In the genomic region with DNA sequence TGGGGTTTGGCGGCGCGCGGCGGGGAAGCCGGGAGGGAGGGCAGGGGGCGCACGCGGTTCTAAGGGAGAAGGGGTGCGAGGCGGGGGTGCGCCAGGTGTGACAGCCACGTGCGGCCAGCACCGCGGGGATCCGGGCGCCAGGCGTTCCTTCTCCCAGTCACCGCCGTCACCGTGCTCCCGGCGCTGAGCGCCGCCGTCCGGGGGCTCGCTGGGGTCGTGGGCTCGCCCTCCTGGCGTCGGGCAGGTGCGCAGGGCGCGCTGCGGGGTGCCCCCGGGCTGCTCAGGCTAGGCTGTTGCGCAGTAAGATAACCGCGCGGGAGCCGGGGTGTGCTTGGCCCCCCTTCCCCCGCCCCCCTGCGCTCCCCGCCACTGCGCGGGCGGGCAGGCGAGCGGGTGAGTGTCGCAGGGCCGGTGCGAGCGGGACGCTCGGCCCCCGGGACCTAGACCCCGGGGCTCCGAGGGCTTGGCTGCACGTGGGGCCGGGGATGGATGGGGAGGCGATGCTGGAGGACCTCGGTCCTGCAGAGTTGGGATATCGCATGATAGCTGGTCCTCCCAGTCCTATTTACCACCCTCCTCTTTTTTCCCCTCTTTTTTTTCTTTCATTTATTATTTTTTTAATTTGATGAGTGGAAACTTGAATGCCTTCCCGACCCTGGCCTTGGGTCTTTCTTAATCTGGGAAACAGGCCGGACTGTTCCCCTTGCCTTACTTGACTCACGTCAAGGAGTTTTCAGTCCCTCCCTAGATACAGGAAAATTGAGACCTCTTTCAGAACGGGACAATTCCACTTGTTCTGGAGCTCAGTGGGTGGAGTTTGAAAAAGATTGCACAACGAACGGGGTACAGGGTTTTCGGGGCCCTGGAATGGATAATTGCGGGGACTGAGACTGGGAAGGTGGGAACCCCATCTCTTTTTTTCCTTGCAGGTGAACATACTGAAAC, we compare ENCODE assay signal across 8 cellular contexts. TPM values are rescaled to one million over a fixed set of nuclear protein-coding genes. Genes with fewer than 3 reads are reported as not detected.
A peak's percentile ranks its signal among the peaks of the same experiment; 100 is the strongest.
DNase-seq lines count a peak whose midpoint lies in the region.

No MANE protein-coding gene starts in this region.

- H4K91ac ChIP-seq in mesenchymal stem cell (ENCODE audit: low read length) = no peak overlapping the region

- H3K27ac ChIP-seq in HUES64 (ENCODE audit: low read depth, low read length) (no peak overlapping the region; the same call in 1 of the 2 replicates), ectodermal cell (ENCODE audit: insufficient read depth, low read depth, low read length, poor library complexity, severe bottlenecking) (no peak overlapping the region), mesenchymal stem cell (ENCODE audit: low read length, poor library complexity, severe bottlenecking) (no peak overlapping the region)

- H2BK15ac ChIP-seq in mesenchymal stem cell (ENCODE audit: low read depth, poor library complexity, severe bottlenecking) = no peak overlapping the region

- peak overlapping the region in 1 of 2 experiments; percentile 40 for H3K18ac ChIP-seq in mesenchymal stem cell (ENCODE audit: low read depth in 1 of 2, low read length in 2 of 2)

- peak overlapping the region; percentile 4 for H2AFZ ChIP-seq in mesenchymal stem cell (ENCODE audit: low read depth, low read length)

- no peaks in the 10 kb centered on the region for H3K27me3 ChIP-seq in HUES64 (ENCODE audit: insufficient read depth, low read length)
- H3K27me3 ChIP-seq in ectodermal cell (ENCODE audit: control insufficient read depth, insufficient read depth, low read length, poor library complexity, severe bottlenecking) = no peaks in the 10 kb centered on the region
- no peaks in the 10 kb centered on the region for H3K27me3 ChIP-seq in mesenchymal stem cell (ENCODE audit: control insufficient read depth in 1 of 2, insufficient read depth in 1 of 2, low read length in 2 of 2)

- H3K4me3 ChIP-seq in HUES64 (ENCODE audit: low read length) = peak overlapping the region; percentile 86
- peak overlapping the region; percentile 61 for H3K4me3 ChIP-seq in ectodermal cell (ENCODE audit: insufficient read depth, low read depth, low read length)
- H3K4me3 ChIP-seq in mesenchymal stem cell (ENCODE audit: insufficient read depth in 1 of 2, low read depth in 1 of 2, low read length in 2 of 2) = peak overlapping the region; percentile 75 to 87

- no peaks in the 10 kb centered on the region for H3K79me1 ChIP-seq in mesenchymal stem cell (replicated peaks; ENCODE audit: low read length, poor library complexity, severe bottlenecking)

- H3K14ac ChIP-seq in mesenchymal stem cell (ENCODE audit: low read length in 2 of 2) = no peak overlapping the region

- H3K9ac ChIP-seq in HUES64 (ENCODE audit: low read depth, low read length) (peak overlapping the region; percentile 65), mesenchymal stem cell (ENCODE audit: low read length) (peak overlapping the region; percentile 93)

- H3K4ac ChIP-seq in mesenchymal stem cell (ENCODE audit: low read depth in 1 of 2, low read length in 2 of 2) = no peak overlapping the region

- H4K8ac ChIP-seq in mesenchymal stem cell (ENCODE audit: low read length) = no peak overlapping the region

- H2BK5ac ChIP-seq in mesenchymal stem cell (ENCODE audit: low read depth, low read length, poor library complexity, severe bottlenecking) = no peak overlapping the region

- no peak overlapping the region for H2AK5ac ChIP-seq in mesenchymal stem cell (ENCODE audit: low read length, severe bottlenecking)

- no peak overlapping the region for H2BK12ac ChIP-seq in mesenchymal stem cell (ENCODE audit: low read length in 2 of 2)

- H3K4me2 ChIP-seq in mesenchymal stem cell (ENCODE audit: low read length, poor library complexity, severe bottlenecking) = peak overlapping the region; percentile 68

- H3K4me1 ChIP-seq in HUES64 (ENCODE audit: insufficient read depth, low read length) = no peaks in the 10 kb centered on the region
- no peaks in the 10 kb centered on the region for H3K4me1 ChIP-seq in ectodermal cell (ENCODE audit: control insufficient read depth, insufficient read depth, low read length)
- H3K4me1 ChIP-seq in mesenchymal stem cell (ENCODE audit: control insufficient read depth, insufficient read depth, low read depth, low read length) = no peaks in the 10 kb centered on the region

- 3% methylated on average over 65 of the region's 73 CpGs for WGBS in HUES64
- 3 to 4% methylated on average over 69 to 70 of the region's 73 CpGs for WGBS in ectodermal cell, 2 experiments
- 32% methylated on average over 5 of the region's 73 CpGs for WGBS in mesenchymal stem cell

- no peak overlapping the region for H3K23ac ChIP-seq in mesenchymal stem cell (ENCODE audit: low read length in 2 of 2)

- peak; percentile 55 for DNase-seq in NCI-H345 (lab: John Stamatoyannopoulos, UW)
- DNase-seq in NCI-H345 treated with DMSO at 0.1 percent for 48 hours (lab: John Stamatoyannopoulos, UW; ENCODE audit: unreplicated experiment) = no peak
- DNase-seq in activated CD4-positive, alpha-beta T cell treated with anti-CD3 and anti-CD28 coated beads, Interleukin-2, amount 50 U/mL, for 24 hours (ENCODE audit: low read depth in 1 of 2, low spot score in 1 of 2) = peak; percentile 1 to 9
- DNase-seq in mesenchymal stem cell = no peak
- DNase-seq in stimulated activated CD8-positive, alpha-beta memory T cell treated with anti-CD3 and anti-CD28 coated beads, Interleukin-7, amount 100 ng/mL, for 48 hours (ENCODE audit: extremely low read depth in 1 of 2, low read depth in 1 of 2) = peak; percentile 4 to 31
- DNase-seq in middle frontal gyrus (ENCODE audit: extremely low spot score, low spot score) = no peak

- peak overlapping the region; percentile 5 for H2BK120ac ChIP-seq in mesenchymal stem cell (ENCODE audit: low read depth, low read length)

- H3K36me3 ChIP-seq in HUES64 (ENCODE audit: insufficient read depth, low read length) (peaks cover 26% of the 10 kb centered on the region), ectodermal cell (ENCODE audit: control insufficient read depth, insufficient read depth, low read length) (no peaks in the 10 kb centered on the region), mesenchymal stem cell (ENCODE audit: control insufficient read depth in 1 of 2, insufficient read depth in 2 of 2, low read depth in 1 of 2, low read length in 2 of 2) (peaks cover 0 to 16% of the 10 kb centered on the region in 2 experiments)

- no peaks in the 10 kb centered on the region for H3K9me3 ChIP-seq in HUES64 (ENCODE audit: insufficient read depth, low read depth, low read length)
- H3K9me3 ChIP-seq in ectodermal cell (ENCODE audit: control insufficient read depth, low read length) = no peaks in the 10 kb centered on the region
- no peaks in the 10 kb centered on the region for H3K9me3 ChIP-seq in mesenchymal stem cell (ENCODE audit: control insufficient read depth, low read length)

RNA-seq across cellular contexts. Expression of a gene that starts 0.8 kb away (rescaled TPM):
- polyA plus RNA-seq in HUES64 (2013, experiment 1 of 2) = 26.6 TPM
- 23.8 TPM for polyA plus RNA-seq in HUES64 (2013, experiment 2 of 2)
- polyA plus RNA-seq in ectodermal cell (2013, experiment 1 of 4) = 17.8 TPM
- 18.4 TPM for polyA plus RNA-seq in ectodermal cell (2013, experiment 2 of 4)
- polyA plus RNA-seq in ectodermal cell (2013, experiment 3 of 4) = 12.2 TPM
- polyA plus RNA-seq in ectodermal cell (2013, experiment 4 of 4) = 13.8 TPM
- 7.6 TPM for polyA plus RNA-seq in mesenchymal stem cell (2013, experiment 1 of 2)
- polyA plus RNA-seq in mesenchymal stem cell (2013, experiment 2 of 2) = 7.9 TPM

Comparison
In these comparisons a context has a peak if more than half of its experiments do, and no peak if none do; other contexts are left out.
1. DNase-seq: peak in NCI-H345 (single experiment), activated CD4-positive, alpha-beta T cell treated with anti-CD3 and anti-CD28 coated beads, Interleukin-2, amount 50 U/mL, for 24 hours (2 of 2) and stimulated activated CD8-positive, alpha-beta memory T cell treated with anti-CD3 and anti-CD28 coated beads, Interleukin-7, amount 100 ng/mL, for 48 hours (2 of 2); none in NCI-H345 treated with DMSO at 0.1 percent for 48 hours (single experiment), mesenchymal stem cell (single experiment) and middle frontal gyrus (single experiment).
2. Peak in every context shown above with its lines, with median percentiles within 50 percentile points of each other: H3K4me3 ChIP-seq.